Comparison of ENCODE assay signal across 17 cellular contexts in genomic region chr2:105377871-105378270, GRCh38. TPM values are rescaled to one million over a fixed set of nuclear protein-coding genes. Genes with fewer than 3 reads are reported as not detected.
DNase-seq lines count a peak whose midpoint lies in the region; ATAC-seq and TF ChIP-seq lines count a peak whose summit lies in the region.
"Had no signal": no experiment of that assay in that cellular context is flagged by ENCODE, and none has a peak within 500 bp of the region (broad histone marks: within the 10 kb centered on the region; RNA-seq: fewer than 3 reads in every experiment).

No MANE protein-coding gene starts in this region.

- H3K4me1 Mint-ChIP-seq in HFFc6 (ENCODE audit: low read depth): peaks cover 94% of the 10 kb centered on the region
- peaks cover 18% of the 10 kb centered on the region for H3K4me1 Mint-ChIP-seq in T-helper 17 cell

- H3K27me3 ChIP-seq in esophagus squamous epithelium (no peaks in the 10 kb centered on the region), skeletal muscle tissue (ENCODE audit: control insufficient read depth in 3 of 3, insufficient read depth in 3 of 3, low read length in 3 of 3) (no peaks in the 10 kb centered on the region)
- H3K27me3 ChIP-seq: body of pancreas had no signal

- peak overlapping the region; percentile 79 to 87 (median 86) for H3K27ac ChIP-seq in esophagus squamous epithelium
- peak overlapping the region; percentile 76 for H3K27ac ChIP-seq in skeletal muscle tissue (ENCODE audit: low read depth, low read length)
- H3K27ac ChIP-seq: body of pancreas, thoracic aorta had no signal

- no peak overlapping the region for H3K9ac ChIP-seq in skeletal muscle tissue (ENCODE audit: low read depth in 1 of 3, low read length in 3 of 3)

- H3K4me3 ChIP-seq in esophagus squamous epithelium (no peak overlapping the region), skeletal muscle tissue (ENCODE audit: low read length in 3 of 3) (no peak overlapping the region)
- H3K4me3 ChIP-seq: body of pancreas, thoracic aorta had no signal

- H3K36me3 Mint-ChIP-seq in HFFc6 (ENCODE audit: low read depth) (peaks cover 85% of the 10 kb centered on the region), T-helper 17 cell (ENCODE audit: low read depth) (peaks cover under 1% of the 10 kb centered on the region)

- intact Hi-C loops in esophagus squamous epithelium (cut with DNase I): no loop called here

- ATAC-seq in GM19463 (IDR thresholded peaks at IDR 0.05; ENCODE audit: unreplicated experiment) (no peak), HG03378 (IDR thresholded peaks at IDR 0.05; ENCODE audit: unreplicated experiment) (no peak), T-helper 17 cell (no peak)
- ATAC-seq: activated CD8-positive, alpha-beta T cell treated with anti-CD3 and anti-CD28 coated beads for 36 hours; body of pancreas; left colon had no signal

- H3K9me3 Mint-ChIP-seq in HFFc6: no peaks in the 10 kb centered on the region
- H3K9me3 Mint-ChIP-seq: activated CD8-positive, alpha-beta T cell treated with anti-CD3 and anti-CD28 coated beads for 36 hours; nephron had no signal

- TF ChIP-seq POLR2A in esophagus squamous epithelium (IDR thresholded peaks at IDR 0.05): no peak

- no peaks in the 10 kb centered on the region for H3K9me3 ChIP-seq in esophagus squamous epithelium
- no peaks in the 10 kb centered on the region for H3K9me3 ChIP-seq in skeletal muscle tissue (ENCODE audit: control insufficient read depth in 3 of 3, low read length in 3 of 3)
- H3K9me3 ChIP-seq in T-helper 17 cell (ENCODE audit: control insufficient read depth, low read length, poor library complexity, severe bottlenecking): no peaks in the 10 kb centered on the region
- H3K9me3 ChIP-seq: body of pancreas, thoracic aorta had no signal

- H3K27ac Mint-ChIP-seq in HFFc6 (peak overlapping the region; percentile 75), T-helper 17 cell (no peak overlapping the region)
- H3K27ac Mint-ChIP-seq: activated CD8-positive, alpha-beta T cell treated with anti-CD3 and anti-CD28 coated beads for 36 hours had no signal

- DNase-seq in HFFc6 (no peak), RPMI8226 (peak; percentile 17), esophagus squamous epithelium (lab: John Stamatoyannopoulos, UW) (no peak), T-helper 17 cell (no peak)
- DNase-seq in stimulated activated CD4-positive, alpha-beta T cell treated with anti-CD3 and anti-CD28 coated beads, Interleukin-1b, Interleukin-23, amount 100 ng/mL, for 48 hours: no peak
- DNase-seq: activated CD8-positive, alpha-beta T cell treated with anti-CD3 and anti-CD28 coated beads for 36 hours; activated effector memory CD4-positive, alpha-beta T cell treated with Interleukin-2 at 50 U/mL for 16 hours; body of pancreas; COR-L47; left colon; small intestine; T-helper 2 cell had no signal

- H3K4me1 ChIP-seq in esophagus squamous epithelium: peaks cover 48 to 100% (median 92%) of the 10 kb centered on the region in 3 donors
- H3K4me1 ChIP-seq in skeletal muscle tissue (ENCODE audit: control insufficient read depth in 3 of 3, insufficient read depth in 3 of 3, low read length in 3 of 3): peaks cover 90 to 98% (median 95%) of the 10 kb centered on the region in 3 donors
- H3K4me1 ChIP-seq: body of pancreas had no signal

- H3K4me3 Mint-ChIP-seq in HFFc6: peak overlapping the region; percentile 35; the same call in 1 of the 2 replicates
- no peak overlapping the region for H3K4me3 Mint-ChIP-seq in T-helper 17 cell
- H3K4me3 Mint-ChIP-seq: activated CD8-positive, alpha-beta T cell treated with anti-CD3 and anti-CD28 coated beads for 36 hours; nephron had no signal

- WGBS in esophagus squamous epithelium, 2 donors: 54 to 64% methylated on average over 3 of the region's 3 CpGs

- TF ChIP-seq CTCF in HFFc6 (IDR thresholded peaks at IDR 0.05) (peak; percentile 40; the same call in 1 of the 2 replicates), esophagus squamous epithelium (IDR thresholded peaks at IDR 0.05) (no peak)

- H3K27me3 Mint-ChIP-seq in HFFc6 (ENCODE audit: insufficient read depth) (peaks cover 5% of the 10 kb centered on the region), T-helper 17 cell (peaks cover 11% of the 10 kb centered on the region)
- H3K27me3 Mint-ChIP-seq: activated CD8-positive, alpha-beta T cell treated with anti-CD3 and anti-CD28 coated beads for 36 hours had no signal

- H3K36me3 ChIP-seq in esophagus squamous epithelium: peaks cover 0 to 17% (median 0%) of the 10 kb centered on the region in 3 donors
- peaks cover 0 to 8% (median 3%) of the 10 kb centered on the region in 3 donors for H3K36me3 ChIP-seq in skeletal muscle tissue (ENCODE audit: control insufficient read depth in 3 of 3, insufficient read depth in 3 of 3, low read length in 3 of 3)
- H3K36me3 ChIP-seq: thoracic aorta had no signal

RNA-seq across cellular contexts. Expression of gene FHL2, which starts 21.0 kb away (rescaled TPM):
- 100 to 1,000 TPM; 211 to 281 (median 243) TPM for total RNA-seq in HFFc6 (2021; fragmentation: NEBNext Ultra II Directional; extraction: Animal tissue kit (Norgen Biotek cat#: 25700))
- total RNA-seq in esophagus squamous epithelium (10 to 100 TPM; 46.1 to 89.1 (median 54.7) TPM), skeletal muscle tissue (66.3 TPM), T-helper 17 cell (1 to 10 TPM in 1 of 2 donors, under 1 TPM in 1; 0.65 to 8.9 TPM)

RNA-seq across cellular contexts. Expression of gene C2orf49, which starts 40.5 kb away (rescaled TPM):
- total RNA-seq in HFFc6 (2021; fragmentation: NEBNext Ultra II Directional; extraction: Animal tissue kit (Norgen Biotek cat#: 25700)): 10 to 100 TPM; 17.7 to 25.4 (median 20.0) TPM
- total RNA-seq in esophagus squamous epithelium (10 to 100 TPM in 3 of 4 donors, 1 to 10 TPM in 1; 9.3 to 19.8 (median 12.4) TPM), skeletal muscle tissue (13.0 TPM), T-helper 17 cell (10 to 100 TPM; 18.1 to 21.5 TPM)

RNA-seq across cellular contexts. Expression of gene TGFBRAP1, which starts 48.3 kb away (rescaled TPM):
- total RNA-seq in HFFc6 (2021; fragmentation: NEBNext Ultra II Directional; extraction: Animal tissue kit (Norgen Biotek cat#: 25700)): 10 to 100 TPM; 18.9 to 22.5 (median 19.8) TPM
- total RNA-seq in esophagus squamous epithelium (10 to 100 TPM; 11.7 to 24.6 (median 15.6) TPM), skeletal muscle tissue (7.3 TPM), T-helper 17 cell (10 to 100 TPM; 18.5 to 19.1 TPM)
